In the genomic region with DNA sequence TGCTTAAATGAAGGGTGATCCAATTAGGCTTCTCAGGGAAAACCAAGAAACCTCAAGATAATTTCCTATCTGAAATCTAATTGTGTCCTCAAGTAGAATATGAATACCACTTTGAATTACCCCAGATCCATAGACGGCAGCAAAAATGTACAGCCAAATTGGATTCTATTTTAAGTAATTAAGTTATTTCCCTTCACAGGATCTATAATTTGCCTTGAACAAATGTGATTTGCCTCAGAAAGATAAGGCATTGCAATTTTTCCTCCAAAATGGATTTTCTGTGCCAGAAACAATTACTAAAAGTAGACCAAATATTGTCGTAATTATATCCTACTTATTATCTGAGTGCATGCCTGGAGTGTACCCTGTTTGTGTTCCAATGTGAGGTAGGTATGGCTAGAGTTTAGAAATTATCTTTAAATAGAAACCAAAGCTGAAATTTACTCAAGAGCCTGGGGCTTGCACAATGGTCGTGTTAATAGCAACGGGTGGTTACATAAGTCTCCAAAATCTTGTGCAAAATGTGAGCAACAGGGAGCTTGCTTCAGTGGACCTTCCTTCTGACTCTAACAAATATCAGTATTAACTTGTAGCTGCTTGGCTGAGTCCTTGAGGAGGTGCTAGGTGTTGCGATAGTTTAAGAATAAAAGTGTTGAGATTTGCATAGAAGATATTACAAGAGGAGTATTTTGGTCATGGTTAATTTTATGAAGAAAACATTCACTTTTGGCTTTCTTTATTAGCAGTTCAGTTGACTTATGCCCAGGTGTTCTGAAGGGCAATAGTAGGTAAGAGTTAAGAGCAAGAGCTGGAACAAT, we compare ENCODE assay signal across 14 cellular contexts. TPM values are rescaled to one million over a fixed set of nuclear protein-coding genes. Genes with fewer than 3 reads are reported as not detected.
DNase-seq lines count a peak whose midpoint lies in the region; ATAC-seq lines count a peak whose summit lies in the region.
"Had no signal": no experiment of that assay in that cellular context is flagged by ENCODE, and none has a peak within 500 bp of the region (broad histone marks: within the 10 kb centered on the region; RNA-seq: fewer than 3 reads in every experiment).

No MANE protein-coding gene starts in this region.

- no peaks in the 10 kb centered on the region for H3K9me3 Mint-ChIP-seq in stimulated activated naive CD8-positive, alpha-beta T cell treated with anti-CD3 and anti-CD28 coated beads, Interleukin-15, Interleukin-2, amounts not matched to agents 100 ng/mL and 50 ng/mL, for 24 hours
- H3K9me3 Mint-ChIP-seq in dendritic cell treated with granulocyte-macrophage colony-stimulating factor and Interleukin-4, amounts not matched to agents 40 ng/mL and 50 ng/mL, for 4 days: no peaks in the 10 kb centered on the region

- H3K36me3 Mint-ChIP-seq in stimulated activated naive CD8-positive, alpha-beta T cell treated with anti-CD3 and anti-CD28 coated beads, Interleukin-15, Interleukin-2, amounts not matched to agents 100 ng/mL and 50 ng/mL, for 24 hours (ENCODE audit: low read depth): peaks cover 33% of the 10 kb centered on the region
- H3K36me3 Mint-ChIP-seq in dendritic cell treated with granulocyte-macrophage colony-stimulating factor and Interleukin-4, amounts not matched to agents 40 ng/mL and 50 ng/mL, for 4 days (ENCODE audit: low read depth): peaks cover 38% of the 10 kb centered on the region

- DNase-seq in stimulated activated naive CD8-positive, alpha-beta T cell treated with anti-CD3 and anti-CD28 coated beads, Interleukin-15, Interleukin-2, amounts not matched to agents 100 U/mL and 50 U/mL, for 24 hours: no peak
- DNase-seq in SIG-M5 (lab: John Stamatoyannopoulos, UW) (peak; percentile 87), left ventricle myocardium superior (no peak)
- DNase-seq: activated CD4-positive, alpha-beta T cell treated with anti-CD3 and anti-CD28 coated beads for 48 hours; activated gamma-delta T cell treated with Interleukin-2 at 50 U/mL for 16 hours; NCI-H345; stimulated activated CD4-positive, alpha-beta T cell treated with anti-CD3 and anti-CD28 coated beads, Interleukin-2, amount 100 ng/mL, for 24 hours had no signal

- no peaks in the 10 kb centered on the region for H3K27me3 Mint-ChIP-seq in stimulated activated naive CD8-positive, alpha-beta T cell treated with anti-CD3 and anti-CD28 coated beads, Interleukin-15, Interleukin-2, amounts not matched to agents 100 ng/mL and 50 ng/mL, for 24 hours
- no peaks in the 10 kb centered on the region for H3K27me3 Mint-ChIP-seq in dendritic cell treated with granulocyte-macrophage colony-stimulating factor and Interleukin-4, amounts not matched to agents 40 ng/mL and 50 ng/mL, for 4 days

- no peak for ATAC-seq in stimulated activated naive CD8-positive, alpha-beta T cell treated with anti-CD3 and anti-CD28 coated beads, Interleukin-15, Interleukin-2, amounts not matched to agents 100 U/mL and 50 U/mL, for 24 hours
- ATAC-seq in GM19023 (IDR thresholded peaks at IDR 0.05; ENCODE audit: unreplicated experiment): no peak
- ATAC-seq in HG03439 (IDR thresholded peaks at IDR 0.05; ENCODE audit: unreplicated experiment): no peak
- no peak for ATAC-seq in left ventricle myocardium superior
- no peak for ATAC-seq in GM18868 (IDR thresholded peaks at IDR 0.05; ENCODE audit: unreplicated experiment)

- intact Hi-C loops in dendritic cell treated with granulocyte-macrophage colony-stimulating factor and Interleukin-4, amounts not matched to agents 40 ng/mL and 50 ng/mL, for 4 days (cut with micrococcal nuclease): no loop called here
- intact Hi-C loops in left ventricle myocardium superior (cut with micrococcal nuclease): no loop called here

- H3K27ac Mint-ChIP-seq in stimulated activated naive CD8-positive, alpha-beta T cell treated with anti-CD3 and anti-CD28 coated beads, Interleukin-15, Interleukin-2, amounts not matched to agents 100 ng/mL and 50 ng/mL, for 24 hours: no peak overlapping the region
- peak overlapping the region; percentile 90 for H3K27ac Mint-ChIP-seq in dendritic cell treated with granulocyte-macrophage colony-stimulating factor and Interleukin-4, amounts not matched to agents 40 ng/mL and 50 ng/mL, for 4 days

- H3K4me3 Mint-ChIP-seq in stimulated activated naive CD8-positive, alpha-beta T cell treated with anti-CD3 and anti-CD28 coated beads, Interleukin-15, Interleukin-2, amounts not matched to agents 100 ng/mL and 50 ng/mL, for 24 hours: peak overlapping the region; percentile 35
- H3K4me3 Mint-ChIP-seq in dendritic cell treated with granulocyte-macrophage colony-stimulating factor and Interleukin-4, amounts not matched to agents 40 ng/mL and 50 ng/mL, for 4 days: no peak overlapping the region

- peaks cover 55% of the 10 kb centered on the region for H3K4me1 Mint-ChIP-seq in stimulated activated naive CD8-positive, alpha-beta T cell treated with anti-CD3 and anti-CD28 coated beads, Interleukin-15, Interleukin-2, amounts not matched to agents 100 ng/mL and 50 ng/mL, for 24 hours (ENCODE audit: low read depth)
- H3K4me1 Mint-ChIP-seq in dendritic cell treated with granulocyte-macrophage colony-stimulating factor and Interleukin-4, amounts not matched to agents 40 ng/mL and 50 ng/mL, for 4 days (ENCODE audit: low read depth): peaks cover 54% of the 10 kb centered on the region

RNA-seq across cellular contexts. Expression of gene CXCR4, which starts 4.8 kb away (rescaled TPM):
- 3.6 TPM for total RNA-seq in left ventricle myocardium superior
- total RNA-seq: chondrocyte, fibroblast of lung had no signal
